Comparison of ENCODE assay signal across 17 cellular contexts in genomic region chr18:46466236-46467160, GRCh38.
DNase-seq lines count a peak whose midpoint lies in the region; ATAC-seq lines count a peak whose summit lies in the region.
"Had no signal": no experiment of that assay in that cellular context is flagged by ENCODE, and none has a peak within 500 bp of the region (broad histone marks: within the 10 kb centered on the region; RNA-seq: fewer than 3 reads in every experiment).

No MANE protein-coding gene starts in this region.

- no peak for ATAC-seq in left ventricle myocardium superior
- ATAC-seq: HepG2, mucosa of descending colon had no signal

- peak; percentile 86 for DNase-seq in ELF-1 (ENCODE audit: low read depth, low spot score)
- DNase-seq in NCI-H69 (lab: John Stamatoyannopoulos, UW) = peak; percentile 60
- DNase-seq in foreskin melanocyte = peak; percentile 6
- DNase-seq in posterior vena cava (ENCODE audit: low spot score) = peak; percentile 59
- DNase-seq in cardiac septum (ENCODE audit: low spot score) = no peak
- no peak for DNase-seq in LoVo (ENCODE audit: low spot score)
- no peak for DNase-seq in left ventricle myocardium superior
- DNase-seq: activated CD4-positive, alpha-beta memory T cell treated with anti-CD3 and anti-CD28 coated beads, Interleukin-2, amount 10 ng/mL, durations not matched to agents 7 days and 5 days; activated naive CD4-positive, alpha-beta T cell treated with Interleukin-2 at 50 U/mL for 16 hours; activated T-cell treated with anti-CD3 and anti-CD28 coated beads, Interleukin-2, amount 50 U/mL, for 24 hours; mucosa of descending colon; NCI-H2171 treated with DMSO at 0.1 percent for 48 hours; NCI-H748 treated with DMSO at 0.1 percent for 48 hours; PC-9; retina; stimulated activated CD4-positive, alpha-beta T cell treated with anti-CD3 and anti-CD28 coated beads, Interleukin-12 subunit alpha, Interleukin-12 subunit beta, amount 100 ng/mL, for 4 hours had no signal

- intact Hi-C loops in posterior vena cava (cut with DNase I) (loop anchor here in 1 of 2 donors (10.0 kb wide), 1 partner anchor 132 kb away; a partner anchor contains a TSS), cardiac septum (cut with DNase I) (no loop called here), left ventricle myocardium superior (cut with micrococcal nuclease) (no loop called here)

Comparison
In these comparisons a context has a peak if more than half of its experiments do, and no peak if none do; other contexts are left out.
1. DNase-seq: peak in ELF-1 (single experiment), NCI-H69 (single experiment), foreskin melanocyte (single experiment) and posterior vena cava (single experiment); none in cardiac septum (single experiment), LoVo (single experiment) and left ventricle myocardium superior (single experiment).